Comparison of ENCODE assay signal across 9 cellular contexts in genomic region chr3:47347217-47347801, GRCh38. TPM values are rescaled to one million over a fixed set of nuclear protein-coding genes. Genes with fewer than 3 reads are reported as not detected.
DNase-seq lines count a peak whose midpoint lies in the region; ATAC-seq, FAIRE-seq and TF ChIP-seq lines count a peak whose summit lies in the region.
"Had no signal": no experiment of that assay in that cellular context is flagged by ENCODE, and none has a peak within 500 bp of the region (broad histone marks: within the 10 kb centered on the region; RNA-seq: fewer than 3 reads in every experiment).

No MANE protein-coding gene starts in this region.

- WGBS in spleen, 5 donors, result 26 to 33% (median 30%) methylated on average over 4 of the region's 4 CpGs

- H3K9me3 ChIP-seq in spleen, result no peaks in the 10 kb centered on the region

- peaks cover 0 to 43% (median 31%) of the 10 kb centered on the region in 6 donors for H3K36me3 ChIP-seq in spleen

- peaks cover 6 to 25% (median 18%) of the 10 kb centered on the region in 6 donors for H3K4me1 ChIP-seq in spleen

- ATAC-seq in GM18868 (IDR thresholded peaks at IDR 0.05; ENCODE audit: unreplicated experiment) (peak; percentile 72), HG03095 (IDR thresholded peaks at IDR 0.05; ENCODE audit: unreplicated experiment) (peak; percentile 75), activated B cell treated with CpG ODN at 0.5 μM for 24 hours (ENCODE audit: low read depth) (peak; percentile 89), sciatic nerve (peak; percentile 83), left lobe of liver (no peak)

- peaks cover 37% of the 10 kb centered on the region for H3K36me3 Mint-ChIP-seq in activated B cell treated with CpG ODN at 0.5 μM for 24 hours (ENCODE audit: low read depth)

- H3K27me3 Mint-ChIP-seq in activated B cell treated with CpG ODN at 0.5 μM for 24 hours, result no peaks in the 10 kb centered on the region

- no peaks in the 10 kb centered on the region for H3K27me3 ChIP-seq in spleen (replicated peaks in 1 of 7)

- no peak for TF ChIP-seq POLR2A in spleen (IDR thresholded peaks at IDR 0.05)

- FAIRE-seq in HTR-8/SVneo (lab: Jason Lieb, UNC), result no peak

- DNase-seq in activated B cell treated with CpG ODN at 0.5 μM for 24 hours (no peak), sciatic nerve (ENCODE audit: low spot score) (no peak), spleen (no peak), NCI-H446 treated with DMSO at 0.1 percent for 48 hours (lab: John Stamatoyannopoulos, UW) (no peak), left lobe of liver (ENCODE audit: low spot score) (no peak), HTR-8/SVneo (ENCODE audit: insufficient read length, low spot score) (no peak)

- intact Hi-C loops in activated B cell treated with CpG ODN at 0.5 μM for 24 hours (cut with micrococcal nuclease), result loop anchor here (1.0 kb wide), 1 partner anchor 34 kb away; the partner anchor contains the start of gene PTPN23
- intact Hi-C loops in sciatic nerve (cut with DNase I), result no loop called here
- intact Hi-C loops in spleen (cut with DNase I; ENCODE audit: low total_unique reads), result no loop called here

- no peak overlapping the region for H3K4me3 ChIP-seq in spleen

- CTCF ChIA-PET in activated B cell treated with CpG ODN at 0.5 μM for 24 hours (lab: Charles Lee), result no interaction called here

- peak overlapping the region in 3 of 8 donors; percentile 10 to 57 (median 38) for H3K27ac ChIP-seq in spleen

- peaks cover 41% of the 10 kb centered on the region for H3K4me1 Mint-ChIP-seq in activated B cell treated with CpG ODN at 0.5 μM for 24 hours

- no peaks in the 10 kb centered on the region for H3K9me3 Mint-ChIP-seq in activated B cell treated with CpG ODN at 0.5 μM for 24 hours
- H3K9me3 Mint-ChIP-seq: T-helper 1 cell treated with Interleukin-12 subunit alpha and Interleukin-12 subunit beta and Interleukin-4 antibody, amounts not matched to agents 30 μg/mL and 1 μg/mL, for 36 hours had no signal

- POLR2A ChIA-PET in activated B cell treated with CpG ODN at 0.5 μM for 24 hours (lab: Charles Lee), result interaction anchor here (1.8 kb wide), 1 partner anchor 33 kb away, joined by 11 read pairs; the partner anchor contains the start of gene PTPN23

- H3K4me3 Mint-ChIP-seq in activated B cell treated with CpG ODN at 0.5 μM for 24 hours, result peak overlapping the region; percentile 70
- H3K4me3 Mint-ChIP-seq: T-helper 1 cell treated with Interleukin-12 subunit alpha and Interleukin-12 subunit beta and Interleukin-4 antibody, amounts not matched to agents 30 μg/mL and 1 μg/mL, for 36 hours had no signal

- H3K27ac Mint-ChIP-seq in activated B cell treated with CpG ODN at 0.5 μM for 24 hours, result peak overlapping the region; percentile 72
- H3K27ac Mint-ChIP-seq: T-helper 1 cell treated with Interleukin-12 subunit alpha and Interleukin-12 subunit beta and Interleukin-4 antibody, amounts not matched to agents 30 μg/mL and 1 μg/mL, for 36 hours had no signal

- TF ChIP-seq CTCF in activated B cell treated with CpG ODN at 0.5 μM for 24 hours (IDR thresholded peaks at IDR 0.05), result no peak
- no peak for TF ChIP-seq CTCF in spleen (IDR thresholded peaks at IDR 0.05 in 8 of 11, conservative IDR thresholded peaks at IDR 0.05 in 3 of 11)

RNA-seq across cellular contexts. Expression of gene PTPN23, which starts 33.5 kb away (rescaled TPM):
- total RNA-seq in activated B cell treated with CpG ODN at 0.5 μM for 24 hours (44.0 and 50.3 TPM in 2 replicates), sciatic nerve (53.7 TPM), spleen (100 to 1,000 TPM in 1 of 7 donors, 10 to 100 TPM in 6; 27.8 to 195 (median 49.8) TPM), left lobe of liver (20.4 TPM)
- 10 to 100 TPM in 1 of 3 donors, 1 to 10 TPM in 2; 5.0 to 19.1 (median 8.0) TPM for polyA plus RNA-seq in spleen
